In genomic region chr22:46104881-46105493, GRCh38 we compare ENCODE assay signal across 11 cellular contexts. TPM values are rescaled to one million over a fixed set of nuclear protein-coding genes. Genes with fewer than 3 reads are reported as not detected.
DNase-seq lines count a peak whose midpoint lies in the region; ATAC-seq and TF ChIP-seq lines count a peak whose summit lies in the region.
"Had no signal": no experiment of that assay in that cellular context is flagged by ENCODE, and none has a peak within 500 bp of the region (broad histone marks: within the 10 kb centered on the region; RNA-seq: fewer than 3 reads in every experiment).

No MANE protein-coding gene starts in this region.

- no peak for ATAC-seq in HG03354 (IDR thresholded peaks at IDR 0.05; ENCODE audit: poor library complexity, severe bottlenecking, unreplicated experiment)
- ATAC-seq: effector memory CD8-positive, alpha-beta T cell had no signal

- DNase-seq in Peyer's patch (no peak), colonic mucosa (no peak), tibial artery (no peak), T-helper 2 cell (no peak)
- no peak for DNase-seq in stimulated activated CD4-positive, alpha-beta T cell treated with anti-CD3 and anti-CD28 coated beads, Interleukin-1b, Interleukin-23, amount 100 ng/mL, for 48 hours
- DNase-seq: activated B cell treated with CpG ODN at 0.5 μM for 24 hours; DMS153; effector memory CD8-positive, alpha-beta T cell; occipital lobe had no signal

- H3K9ac ChIP-seq in colonic mucosa (ENCODE audit: low read depth in 2 of 2, low read length in 2 of 2) (peak overlapping the region; percentile 29 to 46), muscle layer of colon (ENCODE audit: low read length) (no peak overlapping the region)

- no peak for TF ChIP-seq CTCF in Peyer's patch (IDR thresholded peaks at IDR 0.05)
- no peak for TF ChIP-seq CTCF in colonic mucosa (IDR thresholded peaks at IDR 0.05)
- TF ChIP-seq CTCF in tibial artery (IDR thresholded peaks at IDR 0.05): no peak

- H3K4me1 ChIP-seq in Peyer's patch (peaks cover 0 to 74% (median 24%) of the 10 kb centered on the region in 4 donors), colonic mucosa (no peaks in the 10 kb centered on the region), muscle layer of colon (ENCODE audit: insufficient read depth, low read length) (peaks cover 67% of the 10 kb centered on the region), tibial artery (peaks cover 5 to 100% (median 94%) of the 10 kb centered on the region in 4 donors)

- no peaks in the 10 kb centered on the region for H3K9me3 ChIP-seq in Peyer's patch
- no peaks in the 10 kb centered on the region for H3K9me3 ChIP-seq in colonic mucosa
- H3K9me3 ChIP-seq in muscle layer of colon (ENCODE audit: low read length): no peaks in the 10 kb centered on the region
- H3K9me3 ChIP-seq in tibial artery: no peaks in the 10 kb centered on the region

- peak overlapping the region; percentile 59 to 97 (median 82) for H3K27ac ChIP-seq in Peyer's patch
- H3K27ac ChIP-seq in colonic mucosa: peak overlapping the region; percentile 45
- H3K27ac ChIP-seq in muscle layer of colon (ENCODE audit: low read depth, low read length): peak overlapping the region; percentile 28
- H3K27ac ChIP-seq in tibial artery: peak overlapping the region; percentile 73 to 78

- intact Hi-C loops in colonic mucosa (cut with DNase I): no loop called here
- intact Hi-C loops in tibial artery (cut with DNase I; ENCODE audit: low total_unique reads): no loop called here

- H3K4me3 ChIP-seq in Peyer's patch (peak overlapping the region in 1 of 4 donors; percentile 26), colonic mucosa (no peak overlapping the region), muscle layer of colon (ENCODE audit: low read depth in 1 of 2, low read length in 2 of 2) (no peak overlapping the region), tibial artery (no peak overlapping the region)

- H3K27me3 ChIP-seq in Peyer's patch (no peaks in the 10 kb centered on the region), colonic mucosa (no peaks in the 10 kb centered on the region), muscle layer of colon (ENCODE audit: control insufficient read depth in 1 of 2, insufficient read depth in 2 of 2, low read length in 2 of 2) (no peaks in the 10 kb centered on the region), tibial artery (no peaks in the 10 kb centered on the region)

- no peak for TF ChIP-seq POLR2A in Peyer's patch (IDR thresholded peaks at IDR 0.05)

- H3K36me3 ChIP-seq in Peyer's patch (peaks cover 0 to 62% (median 0%) of the 10 kb centered on the region in 3 donors), colonic mucosa (peaks cover 6% of the 10 kb centered on the region), muscle layer of colon (ENCODE audit: insufficient read depth, low read length) (peaks cover 45% of the 10 kb centered on the region), tibial artery (peaks cover 51 to 91% (median 85%) of the 10 kb centered on the region in 3 donors)

RNA-seq across cellular contexts. Expression of gene PPARA, which starts 45.3 kb away (rescaled TPM):
- 100 to 1,000 TPM in 3 of 4 donors, 10 to 100 TPM in 1; 21.5 to 231 (median 189) TPM for total RNA-seq in Peyer's patch
- 10 to 100 TPM; 59.8 to 74.8 TPM for total RNA-seq in colonic mucosa

Comparison
In these comparisons a context has a peak if more than half of its experiments do, and no peak if none do; other contexts are left out.
1. H3K27ac ChIP-seq: peak in every context shown above with its lines; median percentile 82 in Peyer's patch; 76 in tibial artery; 45 in colonic mucosa; 28 in muscle layer of colon.